Comparison of ENCODE assay signal across 24 cellular contexts in genomic region chr2:100058014-100058310, GRCh38.
A peak's percentile ranks its signal among the peaks of the same experiment; 100 is the strongest.
DNase-seq lines count a peak whose midpoint lies in the region; ATAC-seq and TF ChIP-seq lines count a peak whose summit lies in the region.
"Had no signal": no experiment of that assay in that cellular context is flagged by ENCODE, and none has a peak within 500 bp of the region (broad histone marks: within the 10 kb centered on the region; RNA-seq: fewer than 3 reads in every experiment).

No MANE protein-coding gene starts in this region.

- H4K20me1 ChIP-seq in neural progenitor cell (ENCODE audit: low read depth): no peaks in the 10 kb centered on the region

- H3K4me1 Mint-ChIP-seq in stimulated activated naive B cell treated with anti-CD40 and anti-IgM and Interleukin-4, amounts not matched to agents 10 μg/mL and 1 μg/mL and 100 μg/mL, for 72 hours: peaks cover 52 to 84% of the 10 kb centered on the region in 2 donors
- H3K4me1 Mint-ChIP-seq in endodermal cell (peaks cover 5% of the 10 kb centered on the region), neural progenitor cell (peaks cover 19% of the 10 kb centered on the region)
- H3K4me1 Mint-ChIP-seq: WTC11 had no signal

- peaks cover 59 to 77% of the 10 kb centered on the region in 2 donors for H3K36me3 Mint-ChIP-seq in stimulated activated naive B cell treated with anti-CD40 and anti-IgM and Interleukin-4, amounts not matched to agents 10 μg/mL and 1 μg/mL and 100 μg/mL, for 72 hours
- H3K36me3 Mint-ChIP-seq in endodermal cell (ENCODE audit: low read depth): no peaks in the 10 kb centered on the region
- peaks cover 4% of the 10 kb centered on the region for H3K36me3 Mint-ChIP-seq in neural progenitor cell
- H3K36me3 Mint-ChIP-seq: activated naive CD8-positive, alpha-beta T cell treated with anti-CD3 and anti-CD28 coated beads for 36 hours had no signal

- H2AFZ ChIP-seq in neural progenitor cell (replicated peaks): no peak overlapping the region

- ATAC-seq in stimulated activated naive B cell treated with anti-CD40 and anti-IgM and Interleukin-4, amounts not matched to agents 10 μg/mL and 1 μg/mL and 100 μg/mL, for 72 hours (replicated peaks): no peak
- no peak for ATAC-seq in HG02885 (IDR thresholded peaks at IDR 0.05; ENCODE audit: poor library complexity, unreplicated experiment)
- ATAC-seq: heart left ventricle, K562, WTC11 had no signal

- no peak overlapping the region for H3K4me2 ChIP-seq in neural progenitor cell
- H3K4me2 ChIP-seq: smooth muscle cell had no signal

- DNase-seq in GM04503 (ENCODE audit: low read depth) (peak; percentile 56), amniotic epithelial cell (ENCODE audit: low read depth) (peak; percentile 17), glomerular visceral epithelial cell (ENCODE audit: extremely low spot score) (peak; percentile 39), endodermal cell (no peak), neural progenitor cell (ENCODE audit: low spot score) (no peak)
- no peak for DNase-seq in stimulated activated naive B cell treated with anti-CD40 and anti-IgM and Interleukin-4, amounts not matched to agents 10 μg/mL and 1 μg/mL and 100 μg/mL, for 72 hours
- DNase-seq: activated CD4-positive, alpha-beta T cell treated with anti-CD3 and anti-CD28 coated beads, Interleukin-2, amount 50 U/mL, for 48 hours; activated CD8-positive, alpha-beta memory T cell treated with anti-CD3 and anti-CD28 coated beads, Interleukin-2, amount 50 U/mL, for 48 hours; activated naive CD8-positive, alpha-beta T cell treated with anti-CD3 and anti-CD28 coated beads for 36 hours; BE2C; DMS79 treated with DMSO at 0.1 percent for 48 hours; heart left ventricle; NCI-H146; NCI-H2171; NCI-H69; stimulated activated naive CD4-positive, alpha-beta T cell; T-helper 9 cell had no signal

- no peak overlapping the region for H3K4me3 Mint-ChIP-seq in stimulated activated naive B cell treated with anti-CD40 and anti-IgM and Interleukin-4, amounts not matched to agents 10 μg/mL and 1 μg/mL and 100 μg/mL, for 72 hours
- H3K4me3 Mint-ChIP-seq in endodermal cell (no peak overlapping the region), neural progenitor cell (no peak overlapping the region)
- H3K4me3 Mint-ChIP-seq: activated naive CD8-positive, alpha-beta T cell treated with anti-CD3 and anti-CD28 coated beads for 36 hours; neural crest cell; WTC11 had no signal

- H3K4me1 ChIP-seq in endodermal cell (ENCODE audit: control insufficient read depth, insufficient read depth, low read length) (peaks cover 3% of the 10 kb centered on the region), neural progenitor cell (peaks cover 9% of the 10 kb centered on the region)
- H3K4me1 ChIP-seq: BE2C, breast epithelium had no signal

- H3F3A ChIP-seq in neural progenitor cell (ENCODE audit: low read depth): no peaks in the 10 kb centered on the region

- TF ChIP-seq CTCF in endodermal cell (conservative IDR thresholded peaks at IDR 0.05): no peak
- no peak for TF ChIP-seq CTCF in neural progenitor cell (IDR thresholded peaks at IDR 0.05)

- H3K27me3 ChIP-seq in endodermal cell (ENCODE audit: control insufficient read depth, insufficient read depth, low read length, poor library complexity, severe bottlenecking) (no peaks in the 10 kb centered on the region), neural progenitor cell (no peaks in the 10 kb centered on the region)
- H3K27me3 ChIP-seq: BE2C, breast epithelium, heart left ventricle had no signal

- H3K9me3 Mint-ChIP-seq in stimulated activated naive B cell treated with anti-CD40 and anti-IgM and Interleukin-4, amounts not matched to agents 10 μg/mL and 1 μg/mL and 100 μg/mL, for 72 hours: peaks cover 4 to 5% of the 10 kb centered on the region in 2 donors
- H3K9me3 Mint-ChIP-seq in endodermal cell (peaks cover 2% of the 10 kb centered on the region), neural progenitor cell (no peaks in the 10 kb centered on the region)

- 96% methylated on average over 1 of the region's 1 CpG; no CpG with 5 or more reads in 1 of the 2 experiments for WGBS in endodermal cell (ENCODE audit: insufficient coverage in 1 of 2, insufficient read length in 1 of 2), 2 experiments

- H3K27ac ChIP-seq in endodermal cell (ENCODE audit: low read depth, low read length) (no peak overlapping the region), neural progenitor cell (no peak overlapping the region)
- H3K27ac ChIP-seq: coronary artery, heart left ventricle had no signal

- H3K27me3 Mint-ChIP-seq in stimulated activated naive B cell treated with anti-CD40 and anti-IgM and Interleukin-4, amounts not matched to agents 10 μg/mL and 1 μg/mL and 100 μg/mL, for 72 hours: no peaks in the 10 kb centered on the region
- H3K27me3 Mint-ChIP-seq in endodermal cell (ENCODE audit: insufficient read depth) (no peaks in the 10 kb centered on the region), neural progenitor cell (ENCODE audit: insufficient read depth, low read depth) (peaks cover 10% of the 10 kb centered on the region)

- H3K4me3 ChIP-seq in endodermal cell (ENCODE audit: low read length) (no peak overlapping the region), neural progenitor cell (no peak overlapping the region)
- H3K4me3 ChIP-seq: breast epithelium, coronary artery, heart left ventricle, K562, smooth muscle cell had no signal

- peak overlapping the region; percentile 84 for H3K27ac Mint-ChIP-seq in stimulated activated naive B cell treated with anti-CD40 and anti-IgM and Interleukin-4, amounts not matched to agents 10 μg/mL and 1 μg/mL and 100 μg/mL, for 72 hours
- H3K27ac Mint-ChIP-seq in endodermal cell (no peak overlapping the region), neural progenitor cell (no peak overlapping the region)
- H3K27ac Mint-ChIP-seq: activated naive CD8-positive, alpha-beta T cell treated with anti-CD3 and anti-CD28 coated beads for 36 hours; WTC11 had no signal

- no peaks in the 10 kb centered on the region for H3K36me3 ChIP-seq in endodermal cell (ENCODE audit: control insufficient read depth, insufficient read depth, low read length)
- H3K36me3 ChIP-seq in neural progenitor cell: no peaks in the 10 kb centered on the region
- H3K36me3 ChIP-seq: BE2C, breast epithelium, heart left ventricle had no signal

- H3K9me3 ChIP-seq in endodermal cell (ENCODE audit: control insufficient read depth, low read length): no peaks in the 10 kb centered on the region
- no peaks in the 10 kb centered on the region for H3K9me3 ChIP-seq in neural progenitor cell (ENCODE audit: low read depth)
- H3K9me3 ChIP-seq: BE2C, breast epithelium had no signal

- H3K9ac ChIP-seq in endodermal cell (ENCODE audit: extremely low read depth, low read length, poor library complexity, severe bottlenecking): no peak overlapping the region
- no peak overlapping the region for H3K9ac ChIP-seq in neural progenitor cell

- H3K79me2 ChIP-seq in neural progenitor cell (ENCODE audit: low read depth): no peaks in the 10 kb centered on the region

Comparison
In these comparisons a context has a peak if more than half of its experiments do, and no peak if none do; other contexts are left out.
1. DNase-seq: peak in GM04503 (single experiment), amniotic epithelial cell (single experiment) and glomerular visceral epithelial cell (single experiment); none in stimulated activated naive B cell treated with anti-CD40 and anti-IgM and Interleukin-4, amounts not matched to agents 10 μg/mL and 1 μg/mL and 100 μg/mL, for 72 hours (single experiment), endodermal cell (single experiment) and neural progenitor cell (single experiment).